In genomic region chr14:22477569-22478194, GRCh38 we compare ENCODE assay signal across 23 cellular contexts.
DNase-seq lines count a peak whose midpoint lies in the region; ATAC-seq and TF ChIP-seq lines count a peak whose summit lies in the region.
"Had no signal": no experiment of that assay in that cellular context is flagged by ENCODE, and none has a peak within 500 bp of the region (broad histone marks: within the 10 kb centered on the region; RNA-seq: fewer than 3 reads in every experiment).

No MANE protein-coding gene starts in this region.

- H3K9me3 Mint-ChIP-seq in T-helper 1 cell treated with Interleukin-12 subunit alpha and Interleukin-12 subunit beta and Interleukin-4 antibody, amounts not matched to agents 30 μg/mL and 1 μg/mL, for 36 hours, result no peaks in the 10 kb centered on the region
- no peaks in the 10 kb centered on the region for H3K9me3 Mint-ChIP-seq in activated CD4-positive, alpha-beta memory T cell treated with anti-CD3 and anti-CD28 coated beads, Interleukin-2, amount 10 ng/mL, durations not matched to agents 7 days and 5 days
- no peaks in the 10 kb centered on the region for H3K9me3 Mint-ChIP-seq in natural killer cell

- peak overlapping the region; percentile 20; the same call in 1 of the 2 replicates for H3K4me3 ChIP-seq in GM08714 (ENCODE audit: low read length)
- H3K4me3 ChIP-seq: skin epidermis, tibial nerve had no signal

- H3K27ac Mint-ChIP-seq in T-helper 1 cell treated with Interleukin-12 subunit alpha and Interleukin-12 subunit beta and Interleukin-4 antibody, amounts not matched to agents 30 μg/mL and 1 μg/mL, for 36 hours, result peak overlapping the region; percentile 49
- peak overlapping the region; percentile 47 for H3K27ac Mint-ChIP-seq in activated CD4-positive, alpha-beta memory T cell treated with anti-CD3 and anti-CD28 coated beads, Interleukin-2, amount 10 ng/mL, durations not matched to agents 7 days and 5 days
- peak overlapping the region; percentile 80 to 89 for H3K27ac Mint-ChIP-seq in natural killer cell

- H3K4me3 Mint-ChIP-seq in T-helper 1 cell treated with Interleukin-12 subunit alpha and Interleukin-12 subunit beta and Interleukin-4 antibody, amounts not matched to agents 30 μg/mL and 1 μg/mL, for 36 hours, result peak overlapping the region; percentile 44
- H3K4me3 Mint-ChIP-seq in activated CD4-positive, alpha-beta memory T cell treated with anti-CD3 and anti-CD28 coated beads, Interleukin-2, amount 10 ng/mL, durations not matched to agents 7 days and 5 days, result peak overlapping the region; percentile 35
- H3K4me3 Mint-ChIP-seq in natural killer cell, result peak overlapping the region; percentile 91

- no peak for ATAC-seq in natural killer cell
- ATAC-seq: activated CD4-positive, CD25-positive, alpha-beta regulatory T cell treated with anti-CD3 and anti-CD28 coated beads, Interleukin-2, amount 50 U/mL, for 24 hours; left lobe of liver had no signal

- no peak for TF ChIP-seq CTCF in natural killer cell (IDR thresholded peaks at IDR 0.05)

- no peak overlapping the region for H3K27ac ChIP-seq in caudate nucleus (ENCODE audit: low read depth, low read length)
- H3K27ac ChIP-seq: 22Rv1, C4-2B had no signal

- intact Hi-C loops in natural killer cell (cut with micrococcal nuclease), result loop anchor here (2.0 to 10.0 kb wide), 2 partner anchors 13 to 377 kb away; no protein-coding TSS in a partner anchor

- H3K27me3 Mint-ChIP-seq in T-helper 1 cell treated with Interleukin-12 subunit alpha and Interleukin-12 subunit beta and Interleukin-4 antibody, amounts not matched to agents 30 μg/mL and 1 μg/mL, for 36 hours (ENCODE audit: low read depth), result no peaks in the 10 kb centered on the region
- H3K27me3 Mint-ChIP-seq in activated CD4-positive, alpha-beta memory T cell treated with anti-CD3 and anti-CD28 coated beads, Interleukin-2, amount 10 ng/mL, durations not matched to agents 7 days and 5 days, result no peaks in the 10 kb centered on the region
- no peaks in the 10 kb centered on the region for H3K27me3 Mint-ChIP-seq in natural killer cell (ENCODE audit: low read depth in 2 of 2)

- no peaks in the 10 kb centered on the region for H3K4me1 Mint-ChIP-seq in T-helper 1 cell treated with Interleukin-12 subunit alpha and Interleukin-12 subunit beta and Interleukin-4 antibody, amounts not matched to agents 30 μg/mL and 1 μg/mL, for 36 hours (ENCODE audit: low read depth)
- no peaks in the 10 kb centered on the region for H3K4me1 Mint-ChIP-seq in activated CD4-positive, alpha-beta memory T cell treated with anti-CD3 and anti-CD28 coated beads, Interleukin-2, amount 10 ng/mL, durations not matched to agents 7 days and 5 days
- H3K4me1 Mint-ChIP-seq in natural killer cell, result peaks cover 97 to 98% of the 10 kb centered on the region in 2 donors

- no peak for DNase-seq in T-helper 1 cell
- DNase-seq in activated CD4-positive, alpha-beta memory T cell treated with anti-CD3 and anti-CD28 coated beads, Interleukin-2, amount 10 ng/mL, durations not matched to agents 7 days and 5 days, result no peak
- DNase-seq in natural killer cell, result no peak
- no peak for DNase-seq in LoVo (ENCODE audit: low spot score)
- DNase-seq in caudate nucleus (lab: John Stamatoyannopoulos, UW), result no peak
- no peak for DNase-seq in dermis blood vessel endothelial cell
- DNase-seq: DMS79; foreskin melanocyte; KG1; NCI-H1694; NCI-H446; posterior cingulate gyrus; SHP77; stimulated activated CD4-positive, alpha-beta T cell treated with anti-CD3 and anti-CD28 coated beads, Interleukin-4, amount 100 ng/mL, for 24 hours; stimulated activated CD8-positive, alpha-beta memory T cell treated with anti-CD3 and anti-CD28 coated beads, Interleukin-4, amount 100 ng/mL, for 48 hours had no signal

- H3K36me3 Mint-ChIP-seq in T-helper 1 cell treated with Interleukin-12 subunit alpha and Interleukin-12 subunit beta and Interleukin-4 antibody, amounts not matched to agents 30 μg/mL and 1 μg/mL, for 36 hours (ENCODE audit: low read depth), result peaks cover 10% of the 10 kb centered on the region
- peaks cover 20% of the 10 kb centered on the region for H3K36me3 Mint-ChIP-seq in activated CD4-positive, alpha-beta memory T cell treated with anti-CD3 and anti-CD28 coated beads, Interleukin-2, amount 10 ng/mL, durations not matched to agents 7 days and 5 days (ENCODE audit: low read depth)
- H3K36me3 Mint-ChIP-seq in natural killer cell, result peaks cover 15% of the 10 kb centered on the region

- CTCF ChIA-PET in activated CD4-positive, alpha-beta memory T cell treated with anti-CD3 and anti-CD28 coated beads, Interleukin-2, amount 10 ng/mL, durations not matched to agents 7 days and 5 days (lab: Charles Lee), result no interaction called here

- POLR2A ChIA-PET in activated CD4-positive, alpha-beta memory T cell treated with anti-CD3 and anti-CD28 coated beads, Interleukin-2, amount 10 ng/mL, durations not matched to agents 7 days and 5 days (lab: Charles Lee), result interaction anchor here (1.5 kb wide), 1 partner anchor 250 kb away, joined by 3 read pairs; no protein-coding TSS in a partner anchor

Comparison
In these comparisons a context has a peak if more than half of its experiments do, and no peak if none do; other contexts are left out.
1. H3K4me3 Mint-ChIP-seq: peak in every context shown above with its lines; median percentile 91 in natural killer cell; 44 in T-helper 1 cell treated with Interleukin-12 subunit alpha and Interleukin-12 subunit beta and Interleukin-4 antibody, amounts not matched to agents 30 μg/mL and 1 μg/mL, for 36 hours; 35 in activated CD4-positive, alpha-beta memory T cell treated with anti-CD3 and anti-CD28 coated beads, Interleukin-2, amount 10 ng/mL, durations not matched to agents 7 days and 5 days.